Comparison of ENCODE assay signal across 8 cellular contexts in the genomic region with DNA sequence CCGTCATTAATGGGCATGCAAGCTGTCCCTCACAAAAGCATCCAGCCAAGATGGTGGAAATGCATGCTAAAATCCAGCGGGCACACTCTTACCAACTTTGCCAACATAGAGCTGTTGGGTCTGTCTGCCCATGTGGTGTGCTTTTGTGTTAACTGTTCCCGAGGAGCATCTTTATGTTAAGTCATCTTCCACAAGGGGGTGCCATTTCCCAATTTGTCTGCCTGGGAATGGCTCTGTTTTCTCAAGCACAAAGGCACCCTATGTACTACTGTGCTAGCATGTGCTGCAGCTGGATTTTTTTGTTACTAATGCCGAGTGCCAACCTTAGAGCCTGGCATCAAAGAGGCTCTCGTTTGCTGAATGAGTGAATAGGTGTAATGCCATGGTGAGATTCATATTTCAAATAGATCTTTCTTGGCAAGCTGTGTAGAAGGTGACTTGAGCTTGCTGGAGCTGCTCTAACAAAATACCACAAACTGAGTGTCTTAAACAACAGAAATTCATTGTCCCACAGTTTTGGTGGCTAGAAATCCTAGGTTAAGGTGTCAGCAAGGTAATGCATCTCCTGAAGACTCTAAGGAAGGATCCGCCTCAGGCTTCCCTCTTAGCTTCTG.
DNase-seq lines count a peak whose midpoint lies in the region; ATAC-seq and TF ChIP-seq lines count a peak whose summit lies in the region.

No MANE protein-coding gene starts in this region.

- no peaks in the 10 kb centered on the region for H3K27me3 Mint-ChIP-seq in activated CD4-positive, alpha-beta memory T cell treated with anti-CD3 and anti-CD28 coated beads, Interleukin-2, amount 10 ng/mL, durations not matched to agents 7 days and 5 days
- no peaks in the 10 kb centered on the region for H3K27me3 Mint-ChIP-seq in glutamatergic neuron (ENCODE audit: unreplicated experiment)

- CTCF ChIA-PET in activated CD4-positive, alpha-beta memory T cell treated with anti-CD3 and anti-CD28 coated beads, Interleukin-2, amount 10 ng/mL, durations not matched to agents 7 days and 5 days (lab: Charles Lee): no interaction called here

- H3K4me3 ChIP-seq in prostate gland: no peak overlapping the region

- TF ChIP-seq CTCF in glutamatergic neuron (IDR thresholded peaks at IDR 0.05; ENCODE audit: partially characterized antibody, unreplicated experiment) (peak; percentile 83), prostate gland (IDR thresholded peaks at IDR 0.05) (peak in 3 of 4 experiments; percentile 52 to 59 (median 57))

- POLR2A ChIA-PET in activated CD4-positive, alpha-beta memory T cell treated with anti-CD3 and anti-CD28 coated beads, Interleukin-2, amount 10 ng/mL, durations not matched to agents 7 days and 5 days (lab: Charles Lee): no interaction called here

- H3K9me3 Mint-ChIP-seq in activated CD4-positive, alpha-beta memory T cell treated with anti-CD3 and anti-CD28 coated beads, Interleukin-2, amount 10 ng/mL, durations not matched to agents 7 days and 5 days: no peaks in the 10 kb centered on the region
- peaks cover 1% of the 10 kb centered on the region for H3K9me3 Mint-ChIP-seq in glutamatergic neuron (ENCODE audit: unreplicated experiment)

- H3K4me3 Mint-ChIP-seq in activated CD4-positive, alpha-beta memory T cell treated with anti-CD3 and anti-CD28 coated beads, Interleukin-2, amount 10 ng/mL, durations not matched to agents 7 days and 5 days: no peak overlapping the region
- H3K4me3 Mint-ChIP-seq in glutamatergic neuron (ENCODE audit: unreplicated experiment): no peak overlapping the region

- WGBS in prostate gland: 30% methylated on average over 6 of the region's 6 CpGs

- H3K27me3 ChIP-seq in prostate gland (replicated peaks; ENCODE audit: insufficient read depth): no peaks in the 10 kb centered on the region

- H3K36me3 ChIP-seq in prostate gland: no peaks in the 10 kb centered on the region

- intact Hi-C loops in prostate gland (cut with DNase I): no loop called here

- H3K27ac Mint-ChIP-seq in activated CD4-positive, alpha-beta memory T cell treated with anti-CD3 and anti-CD28 coated beads, Interleukin-2, amount 10 ng/mL, durations not matched to agents 7 days and 5 days: no peak overlapping the region
- peak overlapping the region; percentile 12 for H3K27ac Mint-ChIP-seq in glutamatergic neuron (ENCODE audit: unreplicated experiment)

- no peak overlapping the region for H3K27ac ChIP-seq in prostate gland

- no peak for TF ChIP-seq POLR2A in prostate gland (IDR thresholded peaks at IDR 0.05)

- H3K9me3 ChIP-seq in prostate gland: no peaks in the 10 kb centered on the region

- no peaks in the 10 kb centered on the region for H3K4me1 ChIP-seq in prostate gland (replicated peaks)

- peak; percentile 73 for DNase-seq in Daoy (ENCODE audit: low read depth)
- DNase-seq in NCI-H226: peak; percentile 39
- peak; percentile 36 for DNase-seq in activated CD4-positive, alpha-beta memory T cell treated with anti-CD3 and anti-CD28 coated beads, Interleukin-2, amount 10 ng/mL, durations not matched to agents 7 days and 5 days
- peak; percentile 65 for DNase-seq in glutamatergic neuron
- peak; percentile 55 for DNase-seq in prostate gland (ENCODE audit: low spot score)
- DNase-seq in activated effector memory CD4-positive, alpha-beta T cell treated with anti-CD3 and anti-CD28 coated beads, Interleukin-2, amount 50 U/mL, for 16 hours: no peak

- H3K36me3 Mint-ChIP-seq in activated CD4-positive, alpha-beta memory T cell treated with anti-CD3 and anti-CD28 coated beads, Interleukin-2, amount 10 ng/mL, durations not matched to agents 7 days and 5 days (ENCODE audit: low read depth): no peaks in the 10 kb centered on the region
- no peaks in the 10 kb centered on the region for H3K36me3 Mint-ChIP-seq in glutamatergic neuron (ENCODE audit: unreplicated experiment)

- no peaks in the 10 kb centered on the region for H3K4me1 Mint-ChIP-seq in activated CD4-positive, alpha-beta memory T cell treated with anti-CD3 and anti-CD28 coated beads, Interleukin-2, amount 10 ng/mL, durations not matched to agents 7 days and 5 days
- H3K4me1 Mint-ChIP-seq in glutamatergic neuron (ENCODE audit: low read depth, unreplicated experiment): peaks cover 14% of the 10 kb centered on the region

- ATAC-seq in GM19397 (IDR thresholded peaks at IDR 0.05; ENCODE audit: unreplicated experiment): peak; percentile 95
- ATAC-seq in HG03354 (IDR thresholded peaks at IDR 0.05; ENCODE audit: poor library complexity, severe bottlenecking, unreplicated experiment): peak; percentile 94
